In genomic region chr6:26331809-26332226, GRCh38 we compare ENCODE assay signal across 8 cellular contexts. TPM values are rescaled to one million over a fixed set of nuclear protein-coding genes. Genes with fewer than 3 reads are reported as not detected.
DNase-seq lines count a peak whose midpoint lies in the region; ATAC-seq and TF ChIP-seq lines count a peak whose summit lies in the region.

No MANE protein-coding gene starts in this region.

- no peak overlapping the region for H3K27ac ChIP-seq in breast epithelium

- no peaks in the 10 kb centered on the region for H3K36me3 ChIP-seq in breast epithelium

- no peaks in the 10 kb centered on the region for H3K4me1 ChIP-seq in breast epithelium

- H3K4me3 Mint-ChIP-seq in MCF 10A (ENCODE audit: unreplicated experiment): peak overlapping the region; percentile 75
- peak overlapping the region; percentile 74 to 88 for H3K4me3 Mint-ChIP-seq in stimulated activated naive B cell treated with anti-CD40 and anti-IgM and Interleukin-4, amounts not matched to agents 10 μg/mL and 1 μg/mL and 100 μg/mL, for 72 hours

- peak; percentile 23 for DNase-seq in MCF 10A (ENCODE audit: unreplicated experiment)
- no peak for DNase-seq in breast epithelium (ENCODE audit: low spot score in 2 of 2)
- peak; percentile 47 for DNase-seq in activated CD4-positive, alpha-beta T cell treated with anti-CD3 and anti-CD28 coated beads for 48 hours
- DNase-seq in erythroblast (lab: John Stamatoyannopoulos, UW): peak; percentile 57 to 73
- DNase-seq in stimulated activated naive B cell treated with anti-CD40 and anti-IgM and Interleukin-4, amounts not matched to agents 10 μg/mL and 1 μg/mL and 100 μg/mL, for 72 hours: no peak
- DNase-seq in SW480 (ENCODE audit: low spot score): no peak
- DNase-seq in C1 segment of cervical spinal cord (lab: John Stamatoyannopoulos, UW): no peak

- CTCF ChIA-PET in MCF 10A (lab: Yijun Ruan, JAX): interaction anchor here (1.0 to 1.4 kb wide), 2 partner anchors 10 to 264 kb away, joined by 6 to 7 read pairs; no protein-coding TSS in a partner anchor

- H3K27me3 Mint-ChIP-seq in MCF 10A (ENCODE audit: insufficient read depth, unreplicated experiment): no peaks in the 10 kb centered on the region
- peaks cover 42 to 59% of the 10 kb centered on the region in 2 donors for H3K27me3 Mint-ChIP-seq in stimulated activated naive B cell treated with anti-CD40 and anti-IgM and Interleukin-4, amounts not matched to agents 10 μg/mL and 1 μg/mL and 100 μg/mL, for 72 hours

- BruUV-seq in MCF 10A (replicated peaks; lab: Mats Ljungman, UMichigan): no TSS peak

- H3K9me3 ChIP-seq in breast epithelium: no peaks in the 10 kb centered on the region

- POLR2A ChIA-PET in MCF 10A (lab: Yijun Ruan, JAX): interaction anchor here (0.6 to 8.4 kb wide), 20 partner anchors 9 to 1774 kb away, joined by 3 to 89 read pairs (median 6); partner anchors contain the start of gene HMGN4

- H3K4me3 ChIP-seq in breast epithelium: peak overlapping the region in 1 of 3 donors; percentile 12

- peaks cover 0 to 74% of the 10 kb centered on the region in 2 donors for H3K27me3 ChIP-seq in breast epithelium

- intact Hi-C loops in MCF 10A (cut with micrococcal nuclease): loop anchor here (2.0 kb wide), 2 partner anchors 115 to 223 kb away; a partner anchor contains a TSS
- intact Hi-C loops in breast epithelium (cut with DNase I; ENCODE audit: low total_unique reads): no loop called here

- TF ChIP-seq CTCF in MCF 10A (IDR thresholded peaks at IDR 0.05; ENCODE audit: unreplicated experiment) (no peak), breast epithelium (IDR thresholded peaks at IDR 0.05) (no peak)

- TF ChIP-seq POLR2A in breast epithelium (IDR thresholded peaks at IDR 0.05) (no peak), erythroblast (IDR thresholded peaks at IDR 0.05; ENCODE audit: low read length) (no peak)

- H3K9me3 Mint-ChIP-seq in MCF 10A (ENCODE audit: unreplicated experiment): no peaks in the 10 kb centered on the region
- peaks cover 0 to 2% of the 10 kb centered on the region in 2 donors for H3K9me3 Mint-ChIP-seq in stimulated activated naive B cell treated with anti-CD40 and anti-IgM and Interleukin-4, amounts not matched to agents 10 μg/mL and 1 μg/mL and 100 μg/mL, for 72 hours

- peaks cover 25% of the 10 kb centered on the region for H3K4me1 Mint-ChIP-seq in MCF 10A (ENCODE audit: insufficient read depth, unreplicated experiment)
- peaks cover 23 to 40% of the 10 kb centered on the region in 2 donors for H3K4me1 Mint-ChIP-seq in stimulated activated naive B cell treated with anti-CD40 and anti-IgM and Interleukin-4, amounts not matched to agents 10 μg/mL and 1 μg/mL and 100 μg/mL, for 72 hours

- H3K27ac Mint-ChIP-seq in MCF 10A (ENCODE audit: low read depth, unreplicated experiment): peak overlapping the region; percentile 17
- peak overlapping the region; percentile 98 for H3K27ac Mint-ChIP-seq in stimulated activated naive B cell treated with anti-CD40 and anti-IgM and Interleukin-4, amounts not matched to agents 10 μg/mL and 1 μg/mL and 100 μg/mL, for 72 hours

- H3K36me3 Mint-ChIP-seq in MCF 10A (ENCODE audit: insufficient read depth, unreplicated experiment): peaks cover 34% of the 10 kb centered on the region
- peaks cover 0 to 9% of the 10 kb centered on the region in 2 donors for H3K36me3 Mint-ChIP-seq in stimulated activated naive B cell treated with anti-CD40 and anti-IgM and Interleukin-4, amounts not matched to agents 10 μg/mL and 1 μg/mL and 100 μg/mL, for 72 hours

- no peak for ATAC-seq in stimulated activated naive B cell treated with anti-CD40 and anti-IgM and Interleukin-4, amounts not matched to agents 10 μg/mL and 1 μg/mL and 100 μg/mL, for 72 hours (replicated peaks)
- ATAC-seq in GM19467 (IDR thresholded peaks at IDR 0.05; ENCODE audit: unreplicated experiment): no peak

RNA-seq across cellular contexts. Expression of gene BTN3A2, which starts 33.2 kb away (rescaled TPM):
- total RNA-seq in MCF 10A (2022) (9.9 and 16.4 TPM in 2 replicates), breast epithelium (10 to 100 TPM; 13.6 to 20.3 (median 13.8) TPM)

RNA-seq across cellular contexts. Expression of gene BTN2A2, which starts 51.1 kb away (rescaled TPM):
- total RNA-seq in MCF 10A (2022): 6.7 and 8.7 TPM in 2 replicates
- total RNA-seq in breast epithelium: 10 to 100 TPM in 2 of 3 donors, 1 to 10 TPM in 1; 4.8 to 18.7 (median 11.5) TPM

Comparison
In these comparisons a context has a peak if more than half of its experiments do, and no peak if none do; other contexts are left out.
1. DNase-seq: peak in MCF 10A (single experiment), activated CD4-positive, alpha-beta T cell treated with anti-CD3 and anti-CD28 coated beads for 48 hours (single experiment) and erythroblast (2 of 2); none in breast epithelium (0 of 2), stimulated activated naive B cell treated with anti-CD40 and anti-IgM and Interleukin-4, amounts not matched to agents 10 μg/mL and 1 μg/mL and 100 μg/mL, for 72 hours (single experiment), SW480 (single experiment) and C1 segment of cervical spinal cord (0 of 14).